In genomic region chr12:47777741-47778558, GRCh38 we compare ENCODE assay signal across 11 cellular contexts. TPM values are rescaled to one million over a fixed set of nuclear protein-coding genes. Genes with fewer than 3 reads are reported as not detected.
DNase-seq lines count a peak whose midpoint lies in the region; ATAC-seq and TF ChIP-seq lines count a peak whose summit lies in the region.
"Had no signal": no experiment of that assay in that cellular context is flagged by ENCODE, and none has a peak within 500 bp of the region (broad histone marks: within the 10 kb centered on the region; RNA-seq: fewer than 3 reads in every experiment).

No MANE protein-coding gene starts in this region.

- H3K27ac ChIP-seq in gastroesophageal sphincter (peak overlapping the region; percentile 24 to 81 (median 79)), rectal smooth muscle tissue (ENCODE audit: low read depth, low read length) (peak overlapping the region; percentile 1)
- H3K27ac ChIP-seq: cardiac muscle cell had no signal

- no peak for TF ChIP-seq POLR2A in gastroesophageal sphincter (IDR thresholded peaks at IDR 0.05)

- TF ChIP-seq CTCF in gastroesophageal sphincter (IDR thresholded peaks at IDR 0.05) = no peak

- peaks cover 0 to 30% of the 10 kb centered on the region in 2 donors for H3K36me3 ChIP-seq in gastroesophageal sphincter
- peaks cover 4% of the 10 kb centered on the region for H3K36me3 ChIP-seq in rectal smooth muscle tissue (ENCODE audit: control insufficient read depth, insufficient read depth, low read length)
- H3K36me3 ChIP-seq: cardiac muscle cell had no signal

- H3K4me1 ChIP-seq in gastroesophageal sphincter (peaks cover 10 to 69% (median 51%) of the 10 kb centered on the region in 3 donors), rectal smooth muscle tissue (ENCODE audit: control insufficient read depth, insufficient read depth, low read length) (peaks cover 17% of the 10 kb centered on the region)

- H3K9me3 ChIP-seq in gastroesophageal sphincter = no peaks in the 10 kb centered on the region
- H3K9me3 ChIP-seq: MG63 had no signal

- H3K27me3 ChIP-seq in gastroesophageal sphincter (no peaks in the 10 kb centered on the region), rectal smooth muscle tissue (ENCODE audit: control insufficient read depth, insufficient read depth, low read length) (no peaks in the 10 kb centered on the region)
- H3K27me3 ChIP-seq: cardiac muscle cell, MG63 had no signal

- H3K4me3 ChIP-seq in gastroesophageal sphincter = no peak overlapping the region
- H3K4me3 ChIP-seq in rectal smooth muscle tissue (ENCODE audit: low read length) = no peak overlapping the region
- H3K4me3 ChIP-seq: cardiac muscle cell, MG63 had no signal

- DNase-seq in GDM1 (lab: John Stamatoyannopoulos, UW) = peak; percentile 85
- peak; percentile 64 for DNase-seq in OCI-M2 (lab: John Stamatoyannopoulos, UW; ENCODE audit: unreplicated experiment)
- DNase-seq in GM03348 (ENCODE audit: low spot score) = no peak
- no peak for DNase-seq in NCI-H187 (lab: John Stamatoyannopoulos, UW)
- no peak for DNase-seq in dermis blood vessel endothelial cell
- DNase-seq: MG63, T-helper 17 cell had no signal

- peak; percentile 4 for ATAC-seq in gastroesophageal sphincter
- no peak for ATAC-seq in GM21381 (IDR thresholded peaks at IDR 0.05; ENCODE audit: unreplicated experiment)
- ATAC-seq: T-helper 17 cell had no signal

- H3K9ac ChIP-seq in rectal smooth muscle tissue (ENCODE audit: low read length) = no peak overlapping the region

- TF ChIP-seq EP300 in gastroesophageal sphincter (IDR thresholded peaks at IDR 0.05) = no peak

- 65 to 69% methylated on average over 2 of the region's 9 CpGs for WGBS in gastroesophageal sphincter (ENCODE audit: low coverage in 1 of 2), 2 donors

RNA-seq across cellular contexts. Expression of gene SLC48A1, which starts 4.9 kb away (rescaled TPM):
- total RNA-seq in gastroesophageal sphincter (10 to 100 TPM; 40.7 to 66.8 (median 53.3) TPM), dermis blood vessel endothelial cell (19.2 and 22.1 TPM in 2 replicates)

RNA-seq across cellular contexts. Expression of gene RAPGEF3, which starts 19.3 kb away (rescaled TPM):
- total RNA-seq in gastroesophageal sphincter = 10 to 100 TPM; 19.3 to 56.8 (median 25.5) TPM
- 52.0 and 106 TPM in 2 replicates for total RNA-seq in dermis blood vessel endothelial cell

RNA-seq across cellular contexts. Expression of gene HDAC7, which starts 41.8 kb away (rescaled TPM):
- total RNA-seq in gastroesophageal sphincter (10 to 100 TPM; 55.9 to 96.5 (median 59.4) TPM), dermis blood vessel endothelial cell (55.0 and 75.4 TPM in 2 replicates)

RNA-seq across cellular contexts. Expression of gene ENDOU, which starts 52.7 kb away (rescaled TPM):
- 1 to 10 TPM in 2 of 4 donors, under 1 TPM in 2; 0.42 to 1.9 (median 0.75) TPM for total RNA-seq in gastroesophageal sphincter
- 0.05 TPM in 1 of 2 replicates, not detected in the other for total RNA-seq in dermis blood vessel endothelial cell

Comparison
In these comparisons a context has a peak if more than half of its experiments do, and no peak if none do; other contexts are left out.
1. DNase-seq: peak in GDM1 (single experiment) and OCI-M2 (single experiment); none in GM03348 (single experiment), NCI-H187 (0 of 2) and dermis blood vessel endothelial cell (single experiment).